In genomic region chr2:200089040-200089755, GRCh38 we compare ENCODE assay signal across 1 cellular context.
TF ChIP-seq lines count a peak whose summit lies in the region.

No MANE protein-coding gene starts in this region.

TF ChIP-seq in WTC11, 78 proteins besides CTCF, POLR2A, EP300 and RAD21 (continued from another document):
- TF ChIP-seq NFYB (CRISPR knock-in tag; conservative IDR thresholded peaks at IDR 0.05; ENCODE audit: low read depth) (no peak), ZNF317 (CRISPR knock-in tag; IDR thresholded peaks at IDR 0.05; ENCODE audit: borderline replicate concordance, low read depth) (no peak), ZNF263 (CRISPR knock-in tag; IDR thresholded peaks at IDR 0.05; ENCODE audit: low read depth) (no peak), ZBTB21 (CRISPR knock-in tag; IDR thresholded peaks at IDR 0.05; ENCODE audit: borderline replicate concordance) (no peak), NR1H2 (CRISPR knock-in tag; IDR thresholded peaks at IDR 0.05) (no peak), RORB (CRISPR knock-in tag; IDR thresholded peaks at IDR 0.05) (no peak)
- TF ChIP-seq, protein P1, sequence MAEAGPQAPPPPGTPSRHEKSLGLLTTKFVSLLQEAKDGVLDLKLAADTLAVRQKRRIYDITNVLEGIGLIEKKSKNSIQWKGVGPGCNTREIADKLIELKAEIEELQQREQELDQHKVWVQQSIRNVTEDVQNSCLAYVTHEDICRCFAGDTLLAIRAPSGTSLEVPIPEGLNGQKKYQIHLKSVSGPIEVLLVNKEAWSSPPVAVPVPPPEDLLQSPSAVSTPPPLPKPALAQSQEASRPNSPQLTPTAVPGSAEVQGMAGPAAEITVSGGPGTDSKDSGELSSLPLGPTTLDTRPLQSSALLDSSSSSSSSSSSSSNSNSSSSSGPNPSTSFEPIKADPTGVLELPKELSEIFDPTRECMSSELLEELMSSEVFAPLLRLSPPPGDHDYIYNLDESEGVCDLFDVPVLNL (CRISPR knock-in tag; IDR thresholded peaks at IDR 0.05; ENCODE audit: borderline replicate concordance, low read depth) = no peak
